In the genomic region with DNA sequence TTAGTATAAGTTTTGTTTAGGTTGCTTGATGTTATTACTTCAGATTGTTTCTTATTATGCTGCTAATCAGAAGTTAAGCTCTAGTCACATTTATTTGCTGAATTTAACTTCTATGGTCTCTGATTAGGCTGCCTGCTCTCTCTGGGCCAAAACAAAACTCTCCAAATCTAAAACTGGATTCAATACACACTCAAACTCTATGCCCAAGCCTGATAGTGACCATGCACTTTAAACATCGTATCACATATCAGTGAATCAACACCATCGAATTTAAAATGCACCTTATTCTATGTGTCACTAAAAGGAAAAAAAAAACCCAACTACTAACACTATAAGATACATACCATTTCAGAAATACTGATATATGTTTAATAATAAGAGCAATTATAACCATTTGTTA, we compare ENCODE assay signal across 24 cellular contexts.
"Had no signal": no experiment of that assay in that cellular context is flagged by ENCODE, and none has a peak within 500 bp of the region (broad histone marks: within the 10 kb centered on the region; RNA-seq: fewer than 3 reads in every experiment).

No MANE protein-coding gene starts in this region.

- H3K27me3 ChIP-seq: dorsolateral prefrontal cortex, esophagus muscularis mucosa, foreskin keratinocyte, neutrophil, thyroid gland had no signal

- H3K9ac ChIP-seq: parathyroid adenoma had no signal

- H3K27me3 Mint-ChIP-seq: type B pancreatic cell had no signal

- H3K4me1 Mint-ChIP-seq: immature natural killer cell; naive thymus-derived CD8-positive, alpha-beta T cell had no signal

- H3K9me3 Mint-ChIP-seq: immature natural killer cell; naive thymus-derived CD8-positive, alpha-beta T cell; neural crest cell; stimulated activated naive CD8-positive, alpha-beta T cell treated with anti-CD3 and anti-CD28 coated beads, Interleukin-15, amount 100 ng/mL, for 72 hours; type B pancreatic cell had no signal

- H3K4me1 ChIP-seq: lower lobe of right lung, parathyroid adenoma, prostate gland had no signal

- H3K36me3 Mint-ChIP-seq: naive thymus-derived CD8-positive, alpha-beta T cell had no signal

- H3K9me3 ChIP-seq: esophagus muscularis mucosa, lower lobe of right lung, neutrophil, prostate gland, thyroid gland had no signal

- DNase-seq: dorsolateral prefrontal cortex; effector CD4-positive, alpha-beta T cell; foreskin keratinocyte; glutamatergic neuron; hypothalamus; immature natural killer cell; islet precursor cell; left ventricle myocardium superior; lower lobe of right lung; naive thymus-derived CD8-positive, alpha-beta T cell; right cardiac atrium; stimulated activated CD4-positive, alpha-beta T cell treated with anti-CD3 and anti-CD28 coated beads, Interleukin-15, amount 100 ng/mL, for 24 hours; stimulated activated CD4-positive, alpha-beta T cell treated with anti-CD3 and anti-CD28 coated beads, Interleukin-4, amount 100 ng/mL, for 1 hour; stimulated activated CD8-positive, alpha-beta memory T cell treated with anti-CD3 and anti-CD28 coated beads, Interleukin-4, amount 100 ng/mL, for 48 hours; stimulated activated naive CD4-positive, alpha-beta T cell; stimulated activated naive CD8-positive, alpha-beta T cell treated with anti-CD3 and anti-CD28 coated beads, Interleukin-15, amount 100 ng/mL, for 72 hours; thyroid gland had no signal

- H3K4me3 ChIP-seq: dorsolateral prefrontal cortex, esophagus muscularis mucosa, lower lobe of right lung, prostate gland, skin epidermis, thyroid gland had no signal

- H2AFZ ChIP-seq: parathyroid adenoma had no signal

- H3K27ac Mint-ChIP-seq: immature natural killer cell; naive thymus-derived CD8-positive, alpha-beta T cell; stimulated activated naive CD8-positive, alpha-beta T cell treated with anti-CD3 and anti-CD28 coated beads, Interleukin-15, amount 100 ng/mL, for 72 hours; type B pancreatic cell had no signal

- ATAC-seq: foreskin keratinocyte; left ventricle myocardium superior; lower lobe of right lung; naive thymus-derived CD8-positive, alpha-beta T cell; right cardiac atrium; stimulated activated naive CD8-positive, alpha-beta T cell treated with anti-CD3 and anti-CD28 coated beads, Interleukin-15, amount 100 ng/mL, for 72 hours had no signal

- H3K79me2 ChIP-seq: parathyroid adenoma had no signal

- H3K36me3 ChIP-seq: neutrophil, prostate gland, thyroid gland had no signal

- H3K27ac ChIP-seq: dorsolateral prefrontal cortex, esophagus muscularis mucosa, foreskin keratinocyte, lower lobe of right lung, neutrophil, parathyroid adenoma, prostate gland, skin epidermis, thyroid gland had no signal

- H3K4me3 Mint-ChIP-seq: immature natural killer cell; naive thymus-derived CD8-positive, alpha-beta T cell; neural crest cell; stimulated activated naive CD8-positive, alpha-beta T cell treated with anti-CD3 and anti-CD28 coated beads, Interleukin-15, amount 100 ng/mL, for 72 hours; type B pancreatic cell had no signal
